Comparison of ENCODE assay signal across 23 cellular contexts in the genomic region with DNA sequence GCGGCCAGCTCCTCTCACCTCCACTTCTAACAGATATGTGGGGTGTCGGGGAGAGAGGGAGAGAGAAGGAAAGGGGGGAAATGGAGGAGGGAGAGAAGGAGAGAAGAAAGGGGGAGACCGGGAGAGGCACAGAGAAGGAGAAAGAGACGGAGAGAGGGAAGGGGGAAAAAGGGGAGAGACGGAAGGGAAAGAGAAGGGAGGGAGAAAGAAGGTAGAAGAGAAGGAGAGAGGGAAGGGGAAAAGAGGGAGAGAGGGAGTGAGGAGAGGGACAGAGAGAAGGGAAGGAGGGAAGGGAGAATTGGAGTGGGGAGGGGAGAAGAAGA. TPM values are rescaled to one million over a fixed set of nuclear protein-coding genes. Genes with fewer than 3 reads are reported as not detected.
"Had no signal": no experiment of that assay in that cellular context is flagged by ENCODE, and none has a peak within 500 bp of the region (broad histone marks: within the 10 kb centered on the region; RNA-seq: fewer than 3 reads in every experiment).

No MANE protein-coding gene starts in this region.

- H3K27ac Mint-ChIP-seq: activated naive CD4-positive, alpha-beta T cell treated with anti-CD3 and anti-CD28 coated beads for 36 hours; activated naive CD8-positive, alpha-beta T cell treated with anti-CD3 and anti-CD28 coated beads, Interleukin-2, amount 50 U/mL, for 24 hours; activated T-helper 17 cell treated with anti-CD3 and anti-CD28 coated beads, Interleukin-2, amount 50 U/mL, for 72 hours had no signal

- H3K4me3 Mint-ChIP-seq: activated naive CD4-positive, alpha-beta T cell treated with anti-CD3 and anti-CD28 coated beads for 36 hours; activated naive CD8-positive, alpha-beta T cell treated with anti-CD3 and anti-CD28 coated beads, Interleukin-2, amount 50 U/mL, for 24 hours; activated T-helper 17 cell treated with anti-CD3 and anti-CD28 coated beads, Interleukin-2, amount 50 U/mL, for 72 hours had no signal

- FAIRE-seq: bronchial epithelial cell had no signal

- H3K27ac ChIP-seq: ascending aorta, gastrocnemius medialis, heart left ventricle, neutrophil, parathyroid adenoma, sigmoid colon, spleen, stomach, thoracic aorta had no signal

- H3K9me3 ChIP-seq: ascending aorta, gastrocnemius medialis, heart left ventricle, neutrophil, sigmoid colon, thoracic aorta had no signal

- H3K4me1 Mint-ChIP-seq: activated naive CD8-positive, alpha-beta T cell treated with anti-CD3 and anti-CD28 coated beads, Interleukin-2, amount 50 U/mL, for 24 hours; activated T-helper 17 cell treated with anti-CD3 and anti-CD28 coated beads, Interleukin-2, amount 50 U/mL, for 72 hours had no signal

- H3K4me3 ChIP-seq: ascending aorta, gastrocnemius medialis, heart left ventricle, lung, sigmoid colon, thoracic aorta had no signal

- H3K79me2 ChIP-seq: parathyroid adenoma had no signal

- ATAC-seq: activated naive CD8-positive, alpha-beta T cell treated with anti-CD3 and anti-CD28 coated beads, Interleukin-2, amount 50 U/mL, for 24 hours; activated T-helper 17 cell treated with anti-CD3 and anti-CD28 coated beads, Interleukin-2, amount 50 U/mL, for 72 hours; gastrocnemius medialis; heart left ventricle; left colon had no signal

- H3K9ac ChIP-seq: parathyroid adenoma had no signal

- H3K36me3 ChIP-seq: ascending aorta, gastrocnemius medialis, heart left ventricle, neutrophil, sigmoid colon, spleen, stomach, thoracic aorta had no signal

- H3K9me3 Mint-ChIP-seq: activated T-helper 17 cell treated with anti-CD3 and anti-CD28 coated beads, Interleukin-2, amount 50 U/mL, for 72 hours had no signal

- H2AFZ ChIP-seq: parathyroid adenoma had no signal

- DNase-seq: activated CD4-positive, alpha-beta T cell treated with anti-CD3 and anti-CD28 coated beads for 1 hour; activated CD4-positive, alpha-beta T cell treated with anti-CD3 and anti-CD28 coated beads, Interleukin-2, amount 50 U/mL, for 4 hours; activated naive CD4-positive, alpha-beta T cell treated with anti-CD3 and anti-CD28 coated beads for 36 hours; activated naive CD8-positive, alpha-beta T cell treated with anti-CD3 and anti-CD28 coated beads, Interleukin-2, amount 50 U/mL, for 24 hours; activated T-cell treated with anti-CD3 and anti-CD28 coated beads for 4 hours; dermis blood vessel endothelial cell; erythroblast; gastrocnemius medialis; heart left ventricle; left colon; midbrain; sigmoid colon; stimulated activated CD4-positive, alpha-beta T cell treated with anti-CD3 and anti-CD28 coated beads, Interleukin-1b, Interleukin-23, amount 100 ng/mL, for 48 hours; stomach had no signal

- H3K4me1 ChIP-seq: gastrocnemius medialis, parathyroid adenoma had no signal

RNA-seq across cellular contexts. Expression of a gene that starts 3.0 kb away (rescaled TPM):
- total RNA-seq: activated naive CD4-positive, alpha-beta T cell treated with anti-CD3 and anti-CD28 coated beads for 36 hours; activated T-helper 17 cell treated with anti-CD3 and anti-CD28 coated beads, Interleukin-2, amount 50 U/mL, for 72 hours; ascending aorta; bronchial epithelial cell; dermis blood vessel endothelial cell; gastrocnemius medialis; heart left ventricle; lung; spleen; T-helper 1 cell treated with Interleukin-12 subunit alpha and Interleukin-12 subunit beta and Interleukin-4 antibody, amounts not matched to agents 30 ng/mL and 1 ng/mL, for 36 hours; thoracic aorta had no signal
- polyA plus RNA-seq: heart left ventricle, lung, spleen had no signal
